ENCODE assay signal across 8 cellular contexts in the genomic region with DNA sequence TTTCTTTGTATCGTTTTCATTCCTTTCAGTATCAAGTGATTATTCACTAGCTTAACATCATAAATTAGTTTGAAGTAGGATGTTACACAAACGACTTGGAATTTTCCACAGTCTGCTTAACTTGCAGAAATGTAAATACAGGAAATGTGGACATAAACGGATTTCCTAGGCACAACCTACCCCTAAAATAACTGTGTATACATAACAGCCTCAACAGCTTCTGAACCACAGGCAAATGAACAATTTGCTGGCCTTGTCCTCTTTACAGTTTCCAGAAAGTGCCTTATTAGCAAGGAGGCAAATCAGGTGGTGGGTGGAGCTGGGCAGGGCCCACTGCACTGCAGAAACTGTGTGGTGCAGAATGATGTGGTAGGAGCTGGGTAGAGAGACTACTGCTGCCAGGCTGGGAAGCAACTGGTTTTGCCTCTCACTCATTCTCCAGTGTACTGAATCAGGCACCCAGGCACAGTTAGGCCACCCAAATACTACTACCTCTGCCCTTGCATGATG.
DNase-seq lines count a peak whose midpoint lies in the region; ATAC-seq lines count a peak whose summit lies in the region.

No MANE protein-coding gene starts in this region.

- ATAC-seq in GM19043 (IDR thresholded peaks at IDR 0.05; ENCODE audit: low read depth, unreplicated experiment) (peak; percentile 87), HG03159 (IDR thresholded peaks at IDR 0.05; ENCODE audit: unreplicated experiment) (peak; percentile 81)

- DNase-seq in ACHN (peak; percentile 19), SIG-M5 treated with dmso at 0.1 percent for 504 hours (lab: John Stamatoyannopoulos, UW; ENCODE audit: unreplicated experiment) (peak; percentile 89), iris pigment epithelial cell (ENCODE audit: low read depth) (peak; percentile 90), 8988T (no peak), D341Med (ENCODE audit: low spot score) (no peak), OCI-M1 (lab: John Stamatoyannopoulos, UW) (no peak)

- in situ Hi-C loops in ACHN (cut with HindIII; ENCODE audit: low pct_ligation_motif_present, low pct_unique_long_range_greater_than_20kb, low sequenced_read_pairs): no loop called here

Comparison
In these comparisons a context has a peak if more than half of its experiments do, and no peak if none do; other contexts are left out.
1. DNase-seq: peak in ACHN (single experiment), SIG-M5 treated with dmso at 0.1 percent for 504 hours (single experiment) and iris pigment epithelial cell (single experiment); none in 8988T (single experiment), D341Med (single experiment) and OCI-M1 (single experiment).